Comparison of ENCODE assay signal across 8 cellular contexts in the genomic region with DNA sequence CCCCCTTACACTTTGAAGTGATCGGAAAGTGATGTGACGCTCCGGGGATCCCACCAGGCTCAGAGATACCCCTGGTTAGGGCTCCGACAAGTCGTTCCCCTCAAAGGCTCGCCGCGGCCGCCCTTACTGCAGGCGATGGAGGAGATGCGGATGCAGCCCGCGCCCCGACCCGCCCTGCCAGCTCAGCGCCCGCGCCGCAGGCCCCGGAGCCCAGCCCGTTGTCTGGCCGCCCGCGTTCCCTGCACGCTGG. TPM values are rescaled to one million over a fixed set of nuclear protein-coding genes. Genes with fewer than 3 reads are reported as not detected.
DNase-seq lines count a peak whose midpoint lies in the region; TF ChIP-seq lines count a peak whose summit lies in the region.

No MANE protein-coding gene starts in this region.

- peaks cover 0 to 28% of the 10 kb centered on the region in 2 donors for H3K36me3 Mint-ChIP-seq in CD4-positive, alpha-beta memory T cell
- no peaks in the 10 kb centered on the region for H3K36me3 Mint-ChIP-seq in neural crest cell (ENCODE audit: low read depth)

- no peaks in the 10 kb centered on the region for H3K9me2 ChIP-seq in Karpas-422 (replicated peaks; ENCODE audit: insufficient read depth, low read length)

- no peaks in the 10 kb centered on the region for H3K27me3 Mint-ChIP-seq in CD4-positive, alpha-beta memory T cell
- no peaks in the 10 kb centered on the region for H3K27me3 Mint-ChIP-seq in neural crest cell (ENCODE audit: low read depth)

- H3K4me3 Mint-ChIP-seq in CD4-positive, alpha-beta memory T cell = peak overlapping the region; percentile 92 to 98 (median 96)
- peak overlapping the region; percentile 99 for H3K4me3 Mint-ChIP-seq in neural crest cell

- H3K4me2 ChIP-seq in Karpas-422 (ENCODE audit: low read depth, low read length, poor library complexity, severe bottlenecking) = peak overlapping the region; percentile 78

- peak overlapping the region; percentile 75 to 99 for H3K4me3 ChIP-seq in CD4-positive, alpha-beta memory T cell (ENCODE audit: low read length in 2 of 2)
- peak overlapping the region; percentile 90 for H3K4me3 ChIP-seq in Karpas-422 (ENCODE audit: low read length)
- peak overlapping the region; percentile 48 to 100 (median 96) for H3K4me3 ChIP-seq in dorsolateral prefrontal cortex

- H3K79me2 ChIP-seq in Karpas-422 (ENCODE audit: low read length) = peaks cover 64% of the 10 kb centered on the region

- TF ChIP-seq CTCF in dorsolateral prefrontal cortex (IDR thresholded peaks at IDR 0.05 in 54 of 56, conservative IDR thresholded peaks at IDR 0.05 in 2 of 56; ENCODE audit: low read depth in 1 of 56, partially characterized antibody in 56 of 56) (no peak), neural crest cell (conservative IDR thresholded peaks at IDR 0.05) (no peak)

- peak overlapping the region; percentile 87 for H3K27ac ChIP-seq in CD4-positive, alpha-beta memory T cell (ENCODE audit: low read depth, low read length)
- H3K27ac ChIP-seq in Karpas-422 (ENCODE audit: low read length) = peak overlapping the region; percentile 73
- H3K27ac ChIP-seq in dorsolateral prefrontal cortex = peak overlapping the region; percentile 24 to 96 (median 90)

- POLR2A ChIA-PET in CD4-positive, alpha-beta memory T cell (lab: Charles Lee; ENCODE audit: partially characterized antibody) = interaction anchor here (0.9 to 3.6 kb wide), 13 partner anchors 9 to 427 kb away, joined by 3 to 26 read pairs (median 6); partner anchors contain the start of genes GNL3, NEK4, PBRM1 and WDR82

- H3K27ac Mint-ChIP-seq in CD4-positive, alpha-beta memory T cell = peak overlapping the region; percentile 89 to 99 (median 96)
- H3K27ac Mint-ChIP-seq in neural crest cell (ENCODE audit: unreplicated experiment) = peak overlapping the region; percentile 96

- H3K27me3 ChIP-seq in CD4-positive, alpha-beta memory T cell (ENCODE audit: insufficient read depth, low read length) = no peaks in the 10 kb centered on the region
- H3K27me3 ChIP-seq in Karpas-422 (ENCODE audit: low read length) (no peaks in the 10 kb centered on the region), dorsolateral prefrontal cortex (no peaks in the 10 kb centered on the region)

- H3K9me3 ChIP-seq in CD4-positive, alpha-beta memory T cell (ENCODE audit: control insufficient read depth in 1 of 2, low read length in 2 of 2) = no peaks in the 10 kb centered on the region
- no peaks in the 10 kb centered on the region for H3K9me3 ChIP-seq in Karpas-422 (ENCODE audit: low read length)

- peaks cover 16 to 41% (median 27%) of the 10 kb centered on the region in 4 donors for H3K4me1 Mint-ChIP-seq in CD4-positive, alpha-beta memory T cell
- H3K4me1 Mint-ChIP-seq in neural crest cell = peaks cover 29% of the 10 kb centered on the region

- H2AFZ ChIP-seq in Karpas-422 (ENCODE audit: low read length) = peak overlapping the region; percentile 69

- H3K4me1 ChIP-seq in CD4-positive, alpha-beta memory T cell (ENCODE audit: insufficient read depth, low read length) = peaks cover 39% of the 10 kb centered on the region
- peaks cover 29% of the 10 kb centered on the region for H3K4me1 ChIP-seq in Karpas-422 (ENCODE audit: low read length)

- no peaks in the 10 kb centered on the region for H3K9me3 Mint-ChIP-seq in CD4-positive, alpha-beta memory T cell
- no peaks in the 10 kb centered on the region for H3K9me3 Mint-ChIP-seq in neural crest cell

- CTCF ChIA-PET in CD4-positive, alpha-beta memory T cell (lab: Charles Lee; ENCODE audit: partially characterized antibody) = no interaction called here

- intact Hi-C loops in CD4-positive, alpha-beta memory T cell (cut with micrococcal nuclease) = no loop called here
- intact Hi-C loops in dorsolateral prefrontal cortex (cut with DNase I) = loop anchor here (1.0 to 10.0 kb wide), 6 partner anchors 19 to 339 kb away; partner anchors contain the start of genes GNL3 (in 2 of the 2), NEK4 (in 1 of the 2), SFMBT1 (in 1 of the 2) and UQCC5 (in 1 of the 2)

- peaks cover 12% of the 10 kb centered on the region for H3K36me3 ChIP-seq in CD4-positive, alpha-beta memory T cell (ENCODE audit: insufficient read depth, low read length)
- peaks cover 11% of the 10 kb centered on the region for H3K36me3 ChIP-seq in Karpas-422 (ENCODE audit: insufficient read depth, low read length)

- DNase-seq in CD4-positive, alpha-beta memory T cell = no peak
- no peak for DNase-seq in Karpas-422
- DNase-seq in dorsolateral prefrontal cortex = no peak
- DNase-seq in neural crest cell (ENCODE audit: low read depth, low spot score) = no peak
- no peak for DNase-seq in NCI-H345 treated with DMSO at 0.1 percent for 48 hours (lab: John Stamatoyannopoulos, UW; ENCODE audit: unreplicated experiment)
- no peak for DNase-seq in NCI-H128 (lab: John Stamatoyannopoulos, UW; ENCODE audit: unreplicated experiment)
- DNase-seq in NCI-H2081 (lab: John Stamatoyannopoulos, UW) = no peak
- DNase-seq in activated CD4-positive, alpha-beta T cell treated with anti-CD3 and anti-CD28 coated beads, Interleukin-2, amount 50 U/mL, for 4 hours = no peak

- H4K20me1 ChIP-seq in Karpas-422 (ENCODE audit: insufficient read depth, low read depth, low read length) = peaks cover 6% of the 10 kb centered on the region; the same call in 1 of the 2 replicates

- peak overlapping the region; percentile 96 for H3K9ac ChIP-seq in Karpas-422 (ENCODE audit: low read length)

RNA-seq across cellular contexts. Expression of gene GLT8D1, which starts 0.2 kb away (rescaled TPM):
- total RNA-seq in CD4-positive, alpha-beta memory T cell = 10 to 100 TPM; 49.7 to 49.9 TPM
- 10 to 100 TPM; 61.1 to 68.8 TPM for polyA plus RNA-seq in CD4-positive, alpha-beta memory T cell
- total RNA-seq in Karpas-422 (2014; rRNA removed; shearing (Covaris generic); ENCODE audit: low replicate concordance) = 34.7 and 52.0 TPM in 2 replicates
- total RNA-seq in dorsolateral prefrontal cortex = 10 to 100 TPM; 31.5 to 63.2 (median 47.2) TPM
- total RNA-seq in neural crest cell = 64.1 and 69.9 TPM in 2 replicates

RNA-seq across cellular contexts. Expression of gene SPCS1, which starts 0.5 kb away (rescaled TPM):
- 10 to 100 TPM; 90.5 to 94.7 TPM for total RNA-seq in CD4-positive, alpha-beta memory T cell
- 100 to 1,000 TPM; 315 to 331 TPM for polyA plus RNA-seq in CD4-positive, alpha-beta memory T cell
- total RNA-seq in Karpas-422 (2014; rRNA removed; shearing (Covaris generic); ENCODE audit: low replicate concordance) = 122 and 184 TPM in 2 replicates
- total RNA-seq in dorsolateral prefrontal cortex (100 to 1,000 TPM in 5 of 120 experiments, 10 to 100 TPM in 115; 50.3 to 110 (median 78.8) TPM), neural crest cell (101 and 109 TPM in 2 replicates)

RNA-seq across cellular contexts. Expression of gene GNL3, which starts 19.5 kb away (rescaled TPM):
- total RNA-seq in CD4-positive, alpha-beta memory T cell = 10 to 100 TPM; 80.3 to 88.4 TPM
- polyA plus RNA-seq in CD4-positive, alpha-beta memory T cell = 10 to 100 TPM; 47.9 to 70.1 TPM
- total RNA-seq in Karpas-422 (2014; rRNA removed; shearing (Covaris generic); ENCODE audit: low replicate concordance) = 96.9 and 138 TPM in 2 replicates
- total RNA-seq in dorsolateral prefrontal cortex = 10 to 100 TPM; 22.3 to 57.4 (median 40.7) TPM
- total RNA-seq in neural crest cell = 142 TPM in 2 replicates

RNA-seq across cellular contexts. Expression of gene PBRM1, which starts 19.6 kb away (rescaled TPM):
- total RNA-seq in CD4-positive, alpha-beta memory T cell = 10 to 100 TPM; 74.2 to 78.5 TPM
- polyA plus RNA-seq in CD4-positive, alpha-beta memory T cell = 10 to 100 TPM; 67.9 to 91.6 TPM
- 38.4 and 53.3 TPM in 2 replicates for total RNA-seq in Karpas-422 (2014; rRNA removed; shearing (Covaris generic); ENCODE audit: low replicate concordance)
- total RNA-seq in dorsolateral prefrontal cortex (10 to 100 TPM; 41.4 to 68.2 (median 53.3) TPM), neural crest cell (107 and 109 TPM in 2 replicates)
